In genomic region chr2:86052265-86052664, GRCh38 we compare ENCODE assay signal across 28 cellular contexts.
"Had no signal": no experiment of that assay in that cellular context is flagged by ENCODE, and none has a peak within 500 bp of the region (broad histone marks: within the 10 kb centered on the region; RNA-seq: fewer than 3 reads in every experiment).

No MANE protein-coding gene starts in this region.

- H3K9me3 Mint-ChIP-seq: activated naive CD4-positive, alpha-beta T cell treated with anti-CD3 and anti-CD28 coated beads, Interleukin-2, amount 50 U/mL, for 24 hours; activated naive CD8-positive, alpha-beta T cell treated with anti-CD3 and anti-CD28 coated beads, Interleukin-2, amount 50 U/mL, for 24 hours; brain; IgD-negative memory B cell; T-helper 1 cell treated with Interleukin-12 subunit alpha and Interleukin-12 subunit beta and Interleukin-4 antibody, amounts not matched to agents 30 μg/mL and 1 μg/mL, for 36 hours; T-helper 2 cell treated with Interferon-gamma antibody and Interleukin-4, amounts not matched to agents 5 μg/mL and 100 μg/mL, for 36 hours had no signal

- H3K4me1 Mint-ChIP-seq: activated naive CD4-positive, alpha-beta T cell treated with anti-CD3 and anti-CD28 coated beads, Interleukin-2, amount 50 U/mL, for 24 hours; activated naive CD8-positive, alpha-beta T cell treated with anti-CD3 and anti-CD28 coated beads, Interleukin-2, amount 50 U/mL, for 24 hours; brain had no signal

- H3K27ac Mint-ChIP-seq: activated CD8-positive, alpha-beta T cell treated with anti-CD3 and anti-CD28 coated beads, Interleukin-2, amount 10 ng/mL, durations not matched to agents 7 days and 5 days; activated naive CD4-positive, alpha-beta T cell treated with anti-CD3 and anti-CD28 coated beads, Interleukin-2, amount 50 U/mL, for 24 hours; activated naive CD8-positive, alpha-beta T cell treated with anti-CD3 and anti-CD28 coated beads, Interleukin-2, amount 50 U/mL, for 24 hours; brain; IgD-negative memory B cell; T-helper 1 cell treated with Interleukin-12 subunit alpha and Interleukin-12 subunit beta and Interleukin-4 antibody, amounts not matched to agents 30 μg/mL and 1 μg/mL, for 36 hours; T-helper 2 cell treated with Interferon-gamma antibody and Interleukin-4, amounts not matched to agents 5 μg/mL and 100 μg/mL, for 36 hours had no signal

- H3K27me3 Mint-ChIP-seq: activated naive CD4-positive, alpha-beta T cell treated with anti-CD3 and anti-CD28 coated beads, Interleukin-2, amount 50 U/mL, for 24 hours; activated naive CD8-positive, alpha-beta T cell treated with anti-CD3 and anti-CD28 coated beads, Interleukin-2, amount 50 U/mL, for 24 hours; brain; IgD-negative memory B cell had no signal

- H3K9me3 ChIP-seq: Peyer's patch, SJSA1, SK-N-SH had no signal

- H3K4me3 Mint-ChIP-seq: activated CD8-positive, alpha-beta T cell treated with anti-CD3 and anti-CD28 coated beads, Interleukin-2, amount 10 ng/mL, durations not matched to agents 7 days and 5 days; activated naive CD4-positive, alpha-beta T cell treated with anti-CD3 and anti-CD28 coated beads, Interleukin-2, amount 50 U/mL, for 24 hours; activated naive CD8-positive, alpha-beta T cell treated with anti-CD3 and anti-CD28 coated beads, Interleukin-2, amount 50 U/mL, for 24 hours; brain; IgD-negative memory B cell; T-helper 1 cell treated with Interleukin-12 subunit alpha and Interleukin-12 subunit beta and Interleukin-4 antibody, amounts not matched to agents 30 μg/mL and 1 μg/mL, for 36 hours; T-helper 2 cell treated with Interferon-gamma antibody and Interleukin-4, amounts not matched to agents 5 μg/mL and 100 μg/mL, for 36 hours had no signal

- H3K4me3 ChIP-seq: Peyer's patch, SJSA1 had no signal

- ATAC-seq: activated CD8-positive, alpha-beta T cell treated with anti-CD3 and anti-CD28 coated beads, Interleukin-2, amount 10 ng/mL, durations not matched to agents 7 days and 5 days; PC-3 had no signal

- H3K4me1 ChIP-seq: Peyer's patch, SJSA1 had no signal

- H3K27ac ChIP-seq: Peyer's patch, SJSA1 had no signal

- H3K27me3 ChIP-seq: Peyer's patch, SJSA1 had no signal

- DNase-seq: activated CD4-positive, alpha-beta T cell treated with anti-CD3 and anti-CD28 coated beads for 1 hour; activated CD4-positive, alpha-beta T cell treated with anti-CD3 and anti-CD28 coated beads for 48 hours; activated CD8-positive, alpha-beta T cell treated with anti-CD3 and anti-CD28 coated beads, Interleukin-2, amount 10 ng/mL, durations not matched to agents 7 days and 5 days; activated effector memory CD4-positive, alpha-beta T cell treated with Interleukin-2 at 50 U/mL for 16 hours; activated naive CD8-positive, alpha-beta T cell treated with anti-CD3 and anti-CD28 coated beads, Interleukin-2, amount 50 U/mL, for 24 hours; anterior cingulate cortex; caudate nucleus; Karpas-422; KBM-7; NCI-H1048; NCI-H1105 treated with DMSO at 0.1 percent for 48 hours; NCI-H1436; NCI-H1694 treated with DMSO at 0.1 percent for 48 hours; NCI-H2029; NCI-H345; NCI-H524 treated with DMSO at 0.1 percent for 48 hours; NK-92 treated with Interleukin-12 subunit alpha and Interleukin-12 subunit beta, amount 100 ng/mL, for 24 hours; PC-3; Peyer's patch; RPMI8226; SHP77 treated with DMSO at 0.1 percent for 48 hours; SK-N-SH had no signal
